In genomic region chr15:45022871-45023658, GRCh38 we compare ENCODE assay signal across 8 cellular contexts.
A peak's percentile ranks its signal among the peaks of the same experiment; 100 is the strongest.
DNase-seq lines count a peak whose midpoint lies in the region; ATAC-seq lines count a peak whose summit lies in the region.

Gene SORD, plus strand, starts transcription at chr15:45023195. Its CDS starts 89 bp downstream, at chr15:45023284.

- ATAC-seq in GM18907 (IDR thresholded peaks at IDR 0.05; ENCODE audit: unreplicated experiment) (peak; percentile 94), HG03139 (IDR thresholded peaks at IDR 0.05; ENCODE audit: unreplicated experiment) (peak; percentile 87)

- DNase-seq in AG08395 (ENCODE audit: low spot score) = peak; percentile 97
- peak; percentile 69 for DNase-seq in NCI-H226
- DNase-seq in activated CD4-positive, CD25-positive, alpha-beta regulatory T cell (lab: John Stamatoyannopoulos, UW) = peak; percentile 78 to 88 (median 80)
- peak; percentile 81 for DNase-seq in central memory CD4-positive, alpha-beta T cell
- peak; percentile 76 for DNase-seq in iris pigment epithelial cell (ENCODE audit: low read depth)
- DNase-seq in stimulated activated CD4-positive, alpha-beta T cell treated with anti-CD3 and anti-CD28 coated beads, Interleukin-12 subunit alpha, Interleukin-12 subunit beta, amount 100 ng/mL, for 24 hours (ENCODE audit: low read depth in 2 of 2) = peak; percentile 83 to 95

Comparison
In these comparisons a context has a peak if more than half of its experiments do, and no peak if none do; other contexts are left out.
1. Peak in every context shown above with its lines: DNase-seq and ATAC-seq.